Comparison of ENCODE assay signal across 8 cellular contexts in genomic region chr6:36986704-36987047, GRCh38. TPM values are rescaled to one million over a fixed set of nuclear protein-coding genes. Genes with fewer than 3 reads are reported as not detected.
DNase-seq lines count a peak whose midpoint lies in the region; ATAC-seq and TF ChIP-seq lines count a peak whose summit lies in the region.

No MANE protein-coding gene starts in this region.

- peaks cover 4% of the 10 kb centered on the region for H3K36me3 Mint-ChIP-seq in endodermal cell (ENCODE audit: low read depth)

- WGBS in endodermal cell (ENCODE audit: insufficient coverage in 1 of 2, insufficient read length in 1 of 2), 2 experiments: 11 to 51% methylated on average over 3 to 8 of the region's 8 CpGs

- H3F3A ChIP-seq in OCI-LY1 (ENCODE audit: insufficient read depth, low read length): no peaks in the 10 kb centered on the region

- peaks cover 3% of the 10 kb centered on the region for H3K27me3 Mint-ChIP-seq in endodermal cell (ENCODE audit: insufficient read depth)

- peaks cover 33% of the 10 kb centered on the region for H3K79me2 ChIP-seq in OCI-LY1 (ENCODE audit: insufficient read depth, low read length)

- H3K4me2 ChIP-seq in OCI-LY1 (ENCODE audit: low read length): peak overlapping the region; percentile 83

- no peaks in the 10 kb centered on the region for H3K9me3 ChIP-seq in OCI-LY1 (ENCODE audit: low read length)
- H3K9me3 ChIP-seq in endodermal cell (ENCODE audit: control insufficient read depth, low read length): no peaks in the 10 kb centered on the region

- H3K4me1 ChIP-seq in OCI-LY1 (ENCODE audit: insufficient read depth, low read length, severe bottlenecking): peaks cover 37% of the 10 kb centered on the region
- no peaks in the 10 kb centered on the region for H3K4me1 ChIP-seq in endodermal cell (ENCODE audit: control insufficient read depth, insufficient read depth, low read length)

- H3K27me3 ChIP-seq in OCI-LY1 (ENCODE audit: insufficient read depth, low read length) (no peaks in the 10 kb centered on the region), endodermal cell (ENCODE audit: control insufficient read depth, insufficient read depth, low read length, poor library complexity, severe bottlenecking) (no peaks in the 10 kb centered on the region)

- DNase-seq in endodermal cell (no peak), omental fat pad (ENCODE audit: low spot score) (no peak), SIG-M5 treated with dmso at 0.1 percent for 504 hours (lab: John Stamatoyannopoulos, UW; ENCODE audit: unreplicated experiment) (no peak), GM19238 (ENCODE audit: insufficient read length, low spot score) (no peak), NCI-H187 (lab: John Stamatoyannopoulos, UW) (no peak), G401 (ENCODE audit: low spot score) (no peak)

- H3K36me3 ChIP-seq in OCI-LY1 (ENCODE audit: insufficient read depth, low read length) (no peaks in the 10 kb centered on the region), endodermal cell (ENCODE audit: control insufficient read depth, insufficient read depth, low read length) (peaks cover 13% of the 10 kb centered on the region)

- H3K27ac ChIP-seq in OCI-LY1 (ENCODE audit: low read depth, low read length, poor library complexity, severe bottlenecking) (no peak overlapping the region), endodermal cell (ENCODE audit: low read depth, low read length) (peak overlapping the region; percentile 85)

- H3K9me2 ChIP-seq in OCI-LY1 (ENCODE audit: low read depth, low read length): no peaks in the 10 kb centered on the region

- H2AFZ ChIP-seq in OCI-LY1 (ENCODE audit: low read length): peak overlapping the region; percentile 13; the same call in 1 of the 2 replicates

- no peak overlapping the region for H3K4me3 Mint-ChIP-seq in endodermal cell

- ATAC-seq in GM19035 (IDR thresholded peaks at IDR 0.05; ENCODE audit: unreplicated experiment): peak; percentile 1
- ATAC-seq in omental fat pad (ENCODE audit: low FRiP score): peak; percentile 2

- H3K9me3 Mint-ChIP-seq in endodermal cell: no peaks in the 10 kb centered on the region

- TF ChIP-seq CTCF in OCI-LY1 (IDR thresholded peaks at IDR 0.05; ENCODE audit: low read length) (no peak), endodermal cell (conservative IDR thresholded peaks at IDR 0.05) (no peak), omental fat pad (IDR thresholded peaks at IDR 0.05) (no peak)

- peak overlapping the region; percentile 90 for H3K4me3 ChIP-seq in OCI-LY1 (ENCODE audit: low read depth, low read length, poor library complexity, severe bottlenecking)
- peak overlapping the region; percentile 99 for H3K4me3 ChIP-seq in endodermal cell (ENCODE audit: low read length)

- peaks cover 14% of the 10 kb centered on the region for H3K4me1 Mint-ChIP-seq in endodermal cell

- H3K9ac ChIP-seq in OCI-LY1 (ENCODE audit: low read length) (peak overlapping the region; percentile 92), endodermal cell (ENCODE audit: extremely low read depth, low read length, poor library complexity, severe bottlenecking) (peak overlapping the region; percentile 89)

- H3K27ac Mint-ChIP-seq in endodermal cell: peak overlapping the region; percentile 98

- H4K20me1 ChIP-seq in OCI-LY1 (ENCODE audit: insufficient read depth, low read length): no peaks in the 10 kb centered on the region

- in situ Hi-C loops in G401 (cut with HindIII; ENCODE audit: low sequenced_read_pairs): no loop called here

RNA-seq across cellular contexts. Expression of gene MTCH1, which starts 0.7 kb away (rescaled TPM):
- total RNA-seq in endodermal cell: 100 to 1,000 TPM; 226 to 235 TPM
- 162 TPM for polyA plus RNA-seq in endodermal cell (2013, experiment 1 of 2)
- 156 TPM for polyA plus RNA-seq in endodermal cell (2013, experiment 2 of 2)
- 100 to 1,000 TPM; 227 to 251 (median 239) TPM for total RNA-seq in omental fat pad
- 389 and 393 TPM in 2 replicates for total RNA-seq in G401 (2014; rRNA removed; shearing (Covaris generic))

RNA-seq across cellular contexts. Expression of gene FGD2, which starts 18.8 kb away (rescaled TPM):
- total RNA-seq in endodermal cell (not detected), omental fat pad (10 to 100 TPM; 20.0 to 83.6 (median 63.0) TPM)
- not detected for polyA plus RNA-seq in endodermal cell (2013, experiment 1 of 2)
- polyA plus RNA-seq in endodermal cell (2013, experiment 2 of 2): not detected
- 0.55 and 1.2 TPM in 2 replicates for total RNA-seq in G401 (2014; rRNA removed; shearing (Covaris generic))

RNA-seq across cellular contexts. Expression of gene PI16, which starts 32.1 kb away (rescaled TPM):
- not detected for total RNA-seq in endodermal cell
- not detected for polyA plus RNA-seq in endodermal cell (2013, experiment 1 of 2)
- not detected for polyA plus RNA-seq in endodermal cell (2013, experiment 2 of 2)
- 10 to 100 TPM in 2 of 4 donors, 1 to 10 TPM in 2; 1.3 to 41.9 (median 8.9) TPM for total RNA-seq in omental fat pad
- total RNA-seq in G401 (2014; rRNA removed; shearing (Covaris generic)): not detected in 2 replicates
